In the genomic region with DNA sequence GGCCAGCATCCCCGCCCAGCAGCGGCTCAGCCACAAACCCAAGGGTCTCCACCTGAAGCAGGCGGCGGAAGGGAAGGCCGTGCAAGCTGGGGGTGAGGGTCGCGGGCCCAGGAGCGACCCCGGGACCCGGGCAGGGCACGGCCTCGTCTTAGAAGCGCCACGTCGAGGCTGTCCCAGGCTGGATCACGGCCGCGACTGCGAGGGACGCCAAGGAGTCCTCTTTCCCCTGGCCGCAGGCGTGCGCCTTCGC, we compare ENCODE assay signal across 8 cellular contexts. TPM values are rescaled to one million over a fixed set of nuclear protein-coding genes. Genes with fewer than 3 reads are reported as not detected.
DNase-seq lines count a peak whose midpoint lies in the region; ATAC-seq and TF ChIP-seq lines count a peak whose summit lies in the region.

No MANE protein-coding gene starts in this region.

- H3K9me3 ChIP-seq in right lobe of liver (no peaks in the 10 kb centered on the region), upper lobe of left lung (no peaks in the 10 kb centered on the region)

- no peaks in the 10 kb centered on the region for H3K9me3 Mint-ChIP-seq in activated T-cell treated with anti-CD3 and anti-CD28 coated beads, Interleukin-2, amount 50 U/mL, for 24 hours

- no peak for DNase-seq in activated T-cell treated with anti-CD3 and anti-CD28 coated beads, Interleukin-2, amount 50 U/mL, for 24 hours
- DNase-seq in activated T-cell treated with anti-CD3 and anti-CD28 coated beads, Interleukin-2, amount 50 U/mL, for 1 hour: no peak
- DNase-seq in astrocyte of the cerebellum (ENCODE audit: low read depth): no peak
- no peak for DNase-seq in right lobe of liver
- DNase-seq in upper lobe of left lung: no peak
- no peak for DNase-seq in RPMI8226
- no peak for DNase-seq in NCI-H1930 (lab: John Stamatoyannopoulos, UW)
- DNase-seq in activated CD4-positive, alpha-beta T cell treated with anti-CD3 and anti-CD28 coated beads for 48 hours: no peak

- peak; percentile 1 for TF ChIP-seq CTCF in astrocyte of the cerebellum (IDR thresholded peaks at IDR 0.05; ENCODE audit: low read depth, low read length, missing control alignments)
- TF ChIP-seq CTCF in right lobe of liver (IDR thresholded peaks at IDR 0.05): no peak
- TF ChIP-seq CTCF in upper lobe of left lung (IDR thresholded peaks at IDR 0.05): peak in 3 of 6 experiments; percentile 3 to 7 (median 5)

- no peaks in the 10 kb centered on the region for H3K27me3 Mint-ChIP-seq in activated T-cell treated with anti-CD3 and anti-CD28 coated beads, Interleukin-2, amount 50 U/mL, for 24 hours

- H3K4me1 Mint-ChIP-seq in activated T-cell treated with anti-CD3 and anti-CD28 coated beads, Interleukin-2, amount 50 U/mL, for 24 hours (ENCODE audit: low read depth): peaks cover 26% of the 10 kb centered on the region

- H3K27ac Mint-ChIP-seq in activated T-cell treated with anti-CD3 and anti-CD28 coated beads, Interleukin-2, amount 50 U/mL, for 24 hours: peak overlapping the region; percentile 67

- H3K4me1 ChIP-seq in right lobe of liver (peaks cover 0 to 11% (median 2%) of the 10 kb centered on the region in 4 donors), upper lobe of left lung (peaks cover 7 to 29% (median 20%) of the 10 kb centered on the region in 4 donors)

- no CpG with 5 or more reads among the region's 24 CpGs for WGBS in right lobe of liver (ENCODE audit: insufficient coverage, low coverage, low lambda C conversion rate, missing lambda C conversion rate)
- WGBS in upper lobe of left lung, 2 donors: 0 to 1% methylated on average over 6 to 15 of the region's 24 CpGs

- H3K27me3 ChIP-seq in right lobe of liver: no peaks in the 10 kb centered on the region
- H3K27me3 ChIP-seq in upper lobe of left lung: no peaks in the 10 kb centered on the region

- H3K36me3 ChIP-seq in right lobe of liver (peaks cover 0 to 3% (median 0%) of the 10 kb centered on the region in 4 donors), upper lobe of left lung (peaks cover 0 to 12% (median 4%) of the 10 kb centered on the region in 4 donors)

- H3K4me3 ChIP-seq in astrocyte of the cerebellum (ENCODE audit: low read depth, low read length) (peak overlapping the region; percentile 79), right lobe of liver (peak overlapping the region; percentile 71 to 76 (median 75)), upper lobe of left lung (peak overlapping the region; percentile 51 to 98 (median 90))

- peak overlapping the region; percentile 79 for H3K4me3 Mint-ChIP-seq in activated T-cell treated with anti-CD3 and anti-CD28 coated beads, Interleukin-2, amount 50 U/mL, for 24 hours

- peaks cover 37% of the 10 kb centered on the region for H3K36me3 Mint-ChIP-seq in activated T-cell treated with anti-CD3 and anti-CD28 coated beads, Interleukin-2, amount 50 U/mL, for 24 hours (ENCODE audit: low read depth)

- peak overlapping the region in 2 of 3 donors; percentile 10 to 63 for H3K27ac ChIP-seq in right lobe of liver
- peak overlapping the region; percentile 60 to 83 (median 82) for H3K27ac ChIP-seq in upper lobe of left lung

- TF ChIP-seq POLR2A in right lobe of liver (IDR thresholded peaks at IDR 0.05) (no peak), upper lobe of left lung (IDR thresholded peaks at IDR 0.05) (no peak)

- in situ Hi-C loops in astrocyte of the cerebellum (cut with HindIII; ENCODE audit: low sequenced_read_pairs): loop anchor here (10.0 kb wide), 1 partner anchor 264 kb away; no protein-coding TSS in a partner anchor

- intact Hi-C loops in right lobe of liver (cut with DNase I): no loop called here

- ATAC-seq in right lobe of liver: peak in 3 of 4 donors; percentile 48 to 58 (median 53)
- peak in 1 of 2 donors; percentile 68 for ATAC-seq in upper lobe of left lung (ENCODE audit: low FRiP score in 2 of 2)

- no peak for TF ChIP-seq EP300 in upper lobe of left lung (IDR thresholded peaks at IDR 0.05)

RNA-seq across cellular contexts. Expression of a gene that starts 0.5 kb away (rescaled TPM):
- total RNA-seq in right lobe of liver (1 to 10 TPM; 1.3 to 2.7 (median 1.7) TPM), upper lobe of left lung (1 to 10 TPM; 2.7 to 5.2 (median 3.9) TPM)

RNA-seq across cellular contexts. Expression of a gene that starts 31.2 kb away (rescaled TPM):
- total RNA-seq in right lobe of liver: 1 to 10 TPM in 3 of 6 experiments, under 1 TPM in 3; 0.35 to 2.8 (median 0.87) TPM
- 1 to 10 TPM in 4 of 6 donors, under 1 TPM in 1, not detected in 1; 0.61 to 2.7 (median 1.7) TPM for total RNA-seq in upper lobe of left lung

RNA-seq across cellular contexts. Expression of a gene that starts 42.4 kb away (rescaled TPM):
- total RNA-seq in right lobe of liver (1 to 10 TPM in 4 of 6 experiments, under 1 TPM in 2; 0.39 to 2.1 (median 1.2) TPM), upper lobe of left lung (not detected)

RNA-seq across cellular contexts. Expression of a gene that starts 46.2 kb away (rescaled TPM):
- total RNA-seq in right lobe of liver (10 to 100 TPM; 14.9 to 22.7 (median 17.5) TPM), upper lobe of left lung (10 to 100 TPM; 25.9 to 49.6 (median 37.2) TPM)
